In genomic region chr12:21604245-21605101, GRCh38 we compare ENCODE assay signal across 2 cellular contexts.
TF ChIP-seq lines count a peak whose summit lies in the region.

TSS of gene GYS2 (minus strand) at chr12:21604847. CDS start at chr12:21604592, 255 bp downstream.

TF ChIP-seq in GM23338, 12 proteins besides CTCF, POLR2A, EP300 and RAD21 (continued from another document):
- TF ChIP-seq, protein P1, sequence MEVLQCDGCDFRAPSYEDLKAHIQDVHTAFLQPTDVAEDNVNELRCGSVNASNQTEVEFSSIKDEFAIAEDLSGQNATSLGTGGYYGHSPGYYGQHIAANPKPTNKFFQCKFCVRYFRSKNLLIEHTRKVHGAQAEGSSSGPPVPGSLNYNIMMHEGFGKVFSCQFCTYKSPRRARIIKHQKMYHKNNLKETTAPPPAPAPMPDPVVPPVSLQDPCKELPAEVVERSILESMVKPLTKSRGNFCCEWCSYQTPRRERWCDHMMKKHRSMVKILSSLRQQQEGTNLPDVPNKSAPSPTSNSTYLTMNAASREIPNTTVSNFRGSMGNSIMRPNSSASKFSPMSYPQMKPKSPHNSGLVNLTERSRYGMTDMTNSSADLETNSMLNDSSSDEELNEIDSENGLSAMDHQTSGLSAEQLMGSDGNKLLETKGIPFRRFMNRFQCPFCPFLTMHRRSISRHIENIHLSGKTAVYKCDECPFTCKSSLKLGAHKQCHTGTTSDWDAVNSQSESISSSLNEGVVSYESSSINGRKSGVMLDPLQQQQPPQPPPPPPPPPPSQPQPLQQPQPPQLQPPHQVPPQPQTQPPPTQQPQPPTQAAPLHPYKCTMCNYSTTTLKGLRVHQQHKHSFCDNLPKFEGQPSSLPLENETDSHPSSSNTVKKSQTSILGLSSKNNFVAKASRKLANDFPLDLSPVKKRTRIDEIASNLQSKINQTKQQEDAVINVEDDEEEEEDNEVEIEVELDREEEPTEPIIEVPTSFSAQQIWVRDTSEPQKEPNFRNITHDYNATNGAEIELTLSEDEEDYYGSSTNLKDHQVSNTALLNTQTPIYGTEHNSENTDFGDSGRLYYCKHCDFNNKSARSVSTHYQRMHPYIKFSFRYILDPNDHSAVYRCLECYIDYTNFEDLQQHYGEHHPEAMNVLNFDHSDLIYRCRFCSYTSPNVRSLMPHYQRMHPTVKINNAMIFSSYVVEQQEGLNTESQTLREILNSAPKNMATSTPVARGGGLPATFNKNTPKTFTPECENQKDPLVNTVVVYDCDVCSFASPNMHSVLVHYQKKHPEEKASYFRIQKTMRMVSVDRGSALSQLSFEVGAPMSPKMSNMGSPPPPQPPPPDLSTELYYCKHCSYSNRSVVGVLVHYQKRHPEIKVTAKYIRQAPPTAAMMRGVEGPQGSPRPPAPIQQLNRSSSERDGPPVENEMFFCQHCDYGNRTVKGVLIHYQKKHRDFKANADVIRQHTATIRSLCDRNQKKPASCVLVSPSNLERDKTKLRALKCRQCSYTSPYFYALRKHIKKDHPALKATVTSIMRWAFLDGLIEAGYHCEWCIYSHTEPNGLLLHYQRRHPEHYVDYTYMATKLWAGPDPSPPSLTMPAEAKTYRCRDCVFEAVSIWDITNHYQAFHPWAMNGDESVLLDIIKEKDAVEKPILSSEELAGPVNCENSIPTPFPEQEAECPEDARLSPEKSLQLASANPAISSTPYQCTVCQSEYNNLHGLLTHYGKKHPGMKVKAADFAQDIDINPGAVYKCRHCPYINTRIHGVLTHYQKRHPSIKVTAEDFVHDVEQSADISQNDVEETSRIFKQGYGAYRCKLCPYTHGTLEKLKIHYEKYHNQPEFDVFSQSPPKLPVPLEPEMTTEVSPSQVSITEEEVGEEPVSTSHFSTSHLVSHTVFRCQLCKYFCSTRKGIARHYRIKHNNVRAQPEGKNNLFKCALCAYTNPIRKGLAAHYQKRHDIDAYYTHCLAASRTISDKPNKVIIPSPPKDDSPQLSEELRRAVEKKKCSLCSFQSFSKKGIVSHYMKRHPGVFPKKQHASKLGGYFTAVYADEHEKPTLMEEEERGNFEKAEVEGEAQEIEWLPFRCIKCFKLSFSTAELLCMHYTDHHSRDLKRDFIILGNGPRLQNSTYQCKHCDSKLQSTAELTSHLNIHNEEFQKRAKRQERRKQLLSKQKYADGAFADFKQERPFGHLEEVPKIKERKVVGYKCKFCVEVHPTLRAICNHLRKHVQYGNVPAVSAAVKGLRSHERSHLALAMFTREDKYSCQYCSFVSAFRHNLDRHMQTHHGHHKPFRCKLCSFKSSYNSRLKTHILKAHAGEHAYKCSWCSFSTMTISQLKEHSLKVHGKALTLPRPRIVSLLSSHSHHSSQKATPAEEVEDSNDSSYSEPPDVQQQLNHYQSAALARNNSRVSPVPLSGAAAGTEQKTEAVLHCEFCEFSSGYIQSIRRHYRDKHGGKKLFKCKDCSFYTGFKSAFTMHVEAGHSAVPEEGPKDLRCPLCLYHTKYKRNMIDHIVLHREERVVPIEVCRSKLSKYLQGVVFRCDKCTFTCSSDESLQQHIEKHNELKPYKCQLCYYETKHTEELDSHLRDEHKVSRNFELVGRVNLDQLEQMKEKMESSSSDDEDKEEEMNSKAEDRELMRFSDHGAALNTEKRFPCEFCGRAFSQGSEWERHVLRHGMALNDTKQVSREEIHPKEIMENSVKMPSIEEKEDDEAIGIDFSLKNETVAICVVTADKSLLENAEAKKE (CRISPR knock-in tag; IDR thresholded peaks at IDR 0.05): no peak
- no peak for TF ChIP-seq REST (IDR thresholded peaks at IDR 0.05; ENCODE audit: unreplicated experiment)
- no peak for TF ChIP-seq ZNF114 (CRISPR knock-in tag; IDR thresholded peaks at IDR 0.05)
- TF ChIP-seq ETS1 (IDR thresholded peaks at IDR 0.05): no peak
- no peak for TF ChIP-seq CREB1 (CRISPR knock-in tag; IDR thresholded peaks at IDR 0.05; ENCODE audit: low read depth)
- TF ChIP-seq STAT1 (IDR thresholded peaks at IDR 0.05; ENCODE audit: unreplicated experiment): no peak
- TF ChIP-seq ZNF331 (CRISPR knock-in tag; IDR thresholded peaks at IDR 0.05; ENCODE audit: low read depth): no peak
- TF ChIP-seq EZH2 (IDR thresholded peaks at IDR 0.05; ENCODE audit: low read depth, unreplicated experiment): no peak
- TF ChIP-seq POLR2AphosphoS5 (IDR thresholded peaks at IDR 0.05; ENCODE audit: low read depth): no peak

TF ChIP-seq in liver, 16 proteins besides CTCF, POLR2A, EP300 and RAD21 (continued from another document):
- TF ChIP-seq, protein P2, sequence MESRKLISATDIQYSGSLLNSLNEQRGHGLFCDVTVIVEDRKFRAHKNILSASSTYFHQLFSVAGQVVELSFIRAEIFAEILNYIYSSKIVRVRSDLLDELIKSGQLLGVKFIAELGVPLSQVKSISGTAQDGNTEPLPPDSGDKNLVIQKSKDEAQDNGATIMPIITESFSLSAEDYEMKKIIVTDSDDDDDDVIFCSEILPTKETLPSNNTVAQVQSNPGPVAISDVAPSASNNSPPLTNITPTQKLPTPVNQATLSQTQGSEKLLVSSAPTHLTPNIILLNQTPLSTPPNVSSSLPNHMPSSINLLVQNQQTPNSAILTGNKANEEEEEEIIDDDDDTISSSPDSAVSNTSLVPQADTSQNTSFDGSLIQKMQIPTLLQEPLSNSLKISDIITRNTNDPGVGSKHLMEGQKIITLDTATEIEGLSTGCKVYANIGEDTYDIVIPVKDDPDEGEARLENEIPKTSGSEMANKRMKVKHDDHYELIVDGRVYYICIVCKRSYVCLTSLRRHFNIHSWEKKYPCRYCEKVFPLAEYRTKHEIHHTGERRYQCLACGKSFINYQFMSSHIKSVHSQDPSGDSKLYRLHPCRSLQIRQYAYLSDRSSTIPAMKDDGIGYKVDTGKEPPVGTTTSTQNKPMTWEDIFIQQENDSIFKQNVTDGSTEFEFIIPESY (IDR thresholded peaks at IDR 0.05): peak; percentile 40
- peak; percentile 95 for TF ChIP-seq TAF1 (conservative IDR thresholded peaks at IDR 0.05)
- peak; percentile 48 for TF ChIP-seq NR2F2 (IDR thresholded peaks at IDR 0.05)
- TF ChIP-seq EGR1 (IDR thresholded peaks at IDR 0.05; ENCODE audit: low read depth in 2 of 2): peak in 1 of 2 donors; percentile 48
- TF ChIP-seq HNF4G (IDR thresholded peaks at IDR 0.05): peak; percentile 77
- peak; percentile 90 for TF ChIP-seq SP1 (IDR thresholded peaks at IDR 0.05)
- TF ChIP-seq GABPA (IDR thresholded peaks at IDR 0.05 in 1 of 2, conservative IDR thresholded peaks at IDR 0.05 in 1 of 2): peak in 1 of 2 donors; percentile 70
- no peak for TF ChIP-seq FOXA2 (IDR thresholded peaks at IDR 0.05)
- TF ChIP-seq JUND (IDR thresholded peaks at IDR 0.05): peak; percentile 69 to 79
